ENCODE assay signal across 22 cellular contexts in the genomic region with DNA sequence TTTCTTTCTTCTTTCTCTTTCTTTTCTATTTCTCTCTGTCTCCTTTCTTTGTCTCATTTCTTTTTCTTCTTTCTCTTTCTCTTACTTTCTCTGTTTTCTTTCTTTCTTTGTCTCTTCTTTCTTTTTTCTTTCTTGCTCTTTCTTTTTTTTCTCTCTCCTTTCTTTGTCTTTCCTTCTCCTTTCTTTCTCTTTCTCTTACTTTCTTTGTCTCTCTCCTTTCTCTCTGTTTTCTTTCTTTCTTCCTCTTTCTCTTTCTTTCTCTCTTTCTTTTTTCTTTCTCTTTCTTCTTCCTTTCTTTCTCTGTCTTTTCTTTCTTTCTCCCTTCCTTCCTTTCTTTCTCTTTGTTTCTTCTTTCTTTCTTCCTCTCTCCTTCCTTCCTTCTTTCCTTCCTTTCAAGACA.
DNase-seq lines count a peak whose midpoint lies in the region; ATAC-seq, FAIRE-seq and TF ChIP-seq lines count a peak whose summit lies in the region.
"Had no signal": no experiment of that assay in that cellular context is flagged by ENCODE, and none has a peak within 500 bp of the region (broad histone marks: within the 10 kb centered on the region; RNA-seq: fewer than 3 reads in every experiment).

No MANE protein-coding gene starts in this region.

- RAD21 ChIA-PET in GM12878 (lab: Charles Lee; ENCODE audit: unreplicated experiment): no interaction called here

- no peak for ATAC-seq in GM12878
- no peak for ATAC-seq in stimulated activated memory B cell treated with anti-CD40 and anti-IgM and Interleukin-4, amounts not matched to agents 10 μg/mL and 1 μg/mL and 100 μg/mL, for 72 hours
- ATAC-seq in HG03045 (IDR thresholded peaks at IDR 0.05; ENCODE audit: unreplicated experiment): no peak
- ATAC-seq: sciatic nerve had no signal

- no peak for DNase-seq in activated naive CD4-positive, alpha-beta T cell treated with anti-CD3 and anti-CD28 coated beads for 36 hours
- no peak for DNase-seq in activated naive CD4-positive, alpha-beta T cell (lab: John Stamatoyannopoulos, UW)
- DNase-seq in MM.1S (no peak), GM12878 (ENCODE audit: low read depth, low spot score) (no peak), NCI-H146 (lab: John Stamatoyannopoulos, UW) (no peak), DMS53 (lab: John Stamatoyannopoulos, UW) (no peak)
- DNase-seq: activated CD4-positive, CD25-positive, alpha-beta regulatory T cell treated with anti-CD3 and anti-CD28 coated beads, Interleukin-2, amount 50 U/mL, for 72 hours; activated CD8-positive, alpha-beta memory T cell treated with anti-CD3 and anti-CD28 coated beads, Interleukin-2, amount 50 U/mL, for 4 hours; colonic mucosa; DMS79; Karpas-422; mammary epithelial cell; NCI-H1048; NCI-H2029 treated with DMSO at 0.1 percent for 48 hours; NCI-H446; NK-92 treated with Interleukin-12 subunit alpha and Interleukin-12 subunit beta, amount 100 ng/mL, for 24 hours had no signal

- TF ChIP-seq CTCF in MM.1S (IDR thresholded peaks at IDR 0.05; ENCODE audit: low read length) (no peak), GM12878 (IDR thresholded peaks at IDR 0.05 in 2 of 3, conservative IDR thresholded peaks at IDR 0.05 in 1 of 3; ENCODE audit: control insufficient read depth in 2 of 3, extremely low read depth in 1 of 3, insufficient read depth in 1 of 3, low read depth in 3 of 3, low read length in 3 of 3) (no peak)

- CTCF ChIA-PET in activated naive CD4-positive, alpha-beta T cell treated with anti-CD3 and anti-CD28 coated beads for 36 hours (lab: Charles Lee): no interaction called here
- CTCF ChIA-PET in GM12878 (lab: Yijun Ruan, JAX): no interaction called here

- no peaks in the 10 kb centered on the region for H3K9me3 Mint-ChIP-seq in activated naive CD4-positive, alpha-beta T cell treated with anti-CD3 and anti-CD28 coated beads for 36 hours
- H3K9me3 Mint-ChIP-seq in stimulated activated memory B cell treated with anti-CD40 and anti-IgM and Interleukin-4, amounts not matched to agents 10 μg/mL and 1 μg/mL and 100 μg/mL, for 72 hours: no peaks in the 10 kb centered on the region

- H3K9me3 ChIP-seq in MM.1S (replicated peaks; ENCODE audit: insufficient read depth, low read length) (no peaks in the 10 kb centered on the region), GM12878 (replicated peaks; ENCODE audit: control insufficient read depth, insufficient read depth, low read length) (peaks cover 4% of the 10 kb centered on the region; the same call in 2 of the 3 replicates)
- H3K9me3 ChIP-seq: colonic mucosa had no signal

- no peaks in the 10 kb centered on the region for H3K9me2 ChIP-seq in MM.1S (replicated peaks; ENCODE audit: insufficient read depth, low read length)

- H3K36me3 Mint-ChIP-seq in activated naive CD4-positive, alpha-beta T cell treated with anti-CD3 and anti-CD28 coated beads for 36 hours (ENCODE audit: low read depth): no peaks in the 10 kb centered on the region
- H3K36me3 Mint-ChIP-seq in stimulated activated memory B cell treated with anti-CD40 and anti-IgM and Interleukin-4, amounts not matched to agents 10 μg/mL and 1 μg/mL and 100 μg/mL, for 72 hours: no peaks in the 10 kb centered on the region

- H3K9ac ChIP-seq in MM.1S (ENCODE audit: low read length): peak overlapping the region; percentile 82
- no peak overlapping the region; the same call in 1 of the 2 replicates for H3K9ac ChIP-seq in GM12878 (ENCODE audit: control insufficient read depth, insufficient read depth, low read length)
- H3K9ac ChIP-seq: parathyroid adenoma had no signal

- intact Hi-C loops in activated naive CD4-positive, alpha-beta T cell treated with anti-CD3 and anti-CD28 coated beads for 36 hours (cut with micrococcal nuclease): loop anchor here (5.0 kb wide), 1 partner anchor 130 kb away; no protein-coding TSS in a partner anchor
- intact Hi-C loops in GM12878 (cut with micrococcal nuclease; ENCODE audit: unreplicated experiment): loop anchor here (2.0 kb wide), 2 partner anchors 29 to 37 kb away; no protein-coding TSS in a partner anchor

- H3K27me3 ChIP-seq in MM.1S (replicated peaks; ENCODE audit: insufficient read depth, low read length): no peaks in the 10 kb centered on the region
- no peaks in the 10 kb centered on the region for H3K27me3 ChIP-seq in GM12878 (replicated peaks in 1 of 2; ENCODE audit: control insufficient read depth in 2 of 2, insufficient read depth in 2 of 2, low read length in 1 of 2)
- H3K27me3 ChIP-seq: colonic mucosa had no signal

- peaks cover 11% of the 10 kb centered on the region; the same call in 1 of the 2 replicates for H3F3A ChIP-seq in MM.1S (ENCODE audit: insufficient read depth, low read length)

- H3K4me1 ChIP-seq in MM.1S (ENCODE audit: low read length): peaks cover 10% of the 10 kb centered on the region; the same call in 1 of the 2 replicates
- peaks cover 10% of the 10 kb centered on the region for H3K4me1 ChIP-seq in GM12878 (ENCODE audit: control insufficient read depth, insufficient read depth, low read length)
- H3K4me1 ChIP-seq: colonic mucosa, parathyroid adenoma had no signal

- H4K20me1 ChIP-seq in MM.1S (ENCODE audit: insufficient read depth, low read length) (no peaks in the 10 kb centered on the region), GM12878 (ENCODE audit: control insufficient read depth, insufficient read depth) (no peaks in the 10 kb centered on the region)

- SMC1A ChIA-PET in GM12878 (lab: Charles Lee; ENCODE audit: uncharacterized antibody, unreplicated experiment): no interaction called here

- H2AFZ ChIP-seq in MM.1S (ENCODE audit: low read length) (no peak overlapping the region), GM12878 (ENCODE audit: control insufficient read depth, low read depth, low read length) (no peak overlapping the region)
- H2AFZ ChIP-seq: parathyroid adenoma had no signal

- H3K79me2 ChIP-seq in MM.1S (ENCODE audit: low read length) (no peaks in the 10 kb centered on the region), GM12878 (ENCODE audit: control insufficient read depth, insufficient read depth, low read length) (no peaks in the 10 kb centered on the region)
- H3K79me2 ChIP-seq: parathyroid adenoma had no signal

- BruUV-seq in GM12878 (replicated peaks; lab: Mats Ljungman, UMichigan): no TSS peak

- TF ChIP-seq EP300 in GM12878 (IDR thresholded peaks at IDR 0.05; ENCODE audit: borderline replicate concordance in 1 of 2, control insufficient read depth in 1 of 2, low read depth in 2 of 2, low read length in 2 of 2): no peak

- POLR2A ChIA-PET in GM12878 (lab: Charles Lee): no interaction called here

- in situ Hi-C loops in GM12878 (cut with MboI): loop anchor here (5.0 kb wide), 1 partner anchor 35 kb away; no protein-coding TSS in a partner anchor

- FAIRE-seq in GM12878 (lab: Jason Lieb, UNC): no peak
- FAIRE-seq: endometrium, H54 had no signal

- H3K4me3 Mint-ChIP-seq in activated naive CD4-positive, alpha-beta T cell treated with anti-CD3 and anti-CD28 coated beads for 36 hours: peak overlapping the region; percentile 56
- H3K4me3 Mint-ChIP-seq in stimulated activated memory B cell treated with anti-CD40 and anti-IgM and Interleukin-4, amounts not matched to agents 10 μg/mL and 1 μg/mL and 100 μg/mL, for 72 hours: peak overlapping the region; percentile 33

- H3K4me1 Mint-ChIP-seq in activated naive CD4-positive, alpha-beta T cell treated with anti-CD3 and anti-CD28 coated beads for 36 hours (ENCODE audit: low read depth): peaks cover 18% of the 10 kb centered on the region
- peaks cover 21% of the 10 kb centered on the region for H3K4me1 Mint-ChIP-seq in stimulated activated memory B cell treated with anti-CD40 and anti-IgM and Interleukin-4, amounts not matched to agents 10 μg/mL and 1 μg/mL and 100 μg/mL, for 72 hours

- peak overlapping the region; percentile 77; the same call in 1 of the 2 replicates for H3K4me2 ChIP-seq in MM.1S (ENCODE audit: low read depth, low read length)
- no peak overlapping the region for H3K4me2 ChIP-seq in GM12878 (ENCODE audit: control insufficient read depth, insufficient read depth)

- H3K36me3 ChIP-seq in MM.1S (replicated peaks; ENCODE audit: insufficient read depth, low read length) (no peaks in the 10 kb centered on the region), GM12878 (ENCODE audit: control insufficient read depth in 2 of 2, insufficient read depth in 2 of 2, low read length in 1 of 2) (no peaks in the 10 kb centered on the region)
- H3K36me3 ChIP-seq: colonic mucosa had no signal

- no peak for TF ChIP-seq POLR2A in GM12878 (IDR thresholded peaks at IDR 0.05; ENCODE audit: low read depth, low read length)

- H3K4me3 ChIP-seq in MM.1S (ENCODE audit: low read length) (0 out of 2 replicates have a peak overlapping the region, but pooled peaks have one; percentile 33), GM12878 (no peak overlapping the region)
- H3K4me3 ChIP-seq: colonic mucosa had no signal

- H3K27me3 Mint-ChIP-seq in activated naive CD4-positive, alpha-beta T cell treated with anti-CD3 and anti-CD28 coated beads for 36 hours (ENCODE audit: low read depth): peaks cover 6% of the 10 kb centered on the region
- H3K27me3 Mint-ChIP-seq in stimulated activated memory B cell treated with anti-CD40 and anti-IgM and Interleukin-4, amounts not matched to agents 10 μg/mL and 1 μg/mL and 100 μg/mL, for 72 hours: peaks cover 42% of the 10 kb centered on the region

- TF ChIP-seq RAD21 in GM12878 (IDR thresholded peaks at IDR 0.05; ENCODE audit: insufficient read depth, low read depth, low read length): no peak

- H3K27ac Mint-ChIP-seq in activated naive CD4-positive, alpha-beta T cell treated with anti-CD3 and anti-CD28 coated beads for 36 hours: peak overlapping the region; percentile 46
- peak overlapping the region; percentile 55 for H3K27ac Mint-ChIP-seq in stimulated activated memory B cell treated with anti-CD40 and anti-IgM and Interleukin-4, amounts not matched to agents 10 μg/mL and 1 μg/mL and 100 μg/mL, for 72 hours

- H3K27ac ChIP-seq in MM.1S (ENCODE audit: low read length): peak overlapping the region; percentile 100
- H3K27ac ChIP-seq in GM12878 (ENCODE audit: control insufficient read depth, insufficient read depth): peak overlapping the region; percentile 86
- H3K27ac ChIP-seq: colonic mucosa, parathyroid adenoma had no signal

TF ChIP-seq in GM12878, 131 proteins besides CTCF, POLR2A, EP300 and RAD21 (continues in another document):
- TF ChIP-seq NBN (IDR thresholded peaks at IDR 0.05) (peak; percentile 41; the same call in 1 of the 2 replicates), MYC (IDR thresholded peaks at IDR 0.05; ENCODE audit: insufficient read depth, insufficient read length, insufficient replicate concordance, low read length, severe bottlenecking) (no peak)
- TF ChIP-seq, protein P1, sequence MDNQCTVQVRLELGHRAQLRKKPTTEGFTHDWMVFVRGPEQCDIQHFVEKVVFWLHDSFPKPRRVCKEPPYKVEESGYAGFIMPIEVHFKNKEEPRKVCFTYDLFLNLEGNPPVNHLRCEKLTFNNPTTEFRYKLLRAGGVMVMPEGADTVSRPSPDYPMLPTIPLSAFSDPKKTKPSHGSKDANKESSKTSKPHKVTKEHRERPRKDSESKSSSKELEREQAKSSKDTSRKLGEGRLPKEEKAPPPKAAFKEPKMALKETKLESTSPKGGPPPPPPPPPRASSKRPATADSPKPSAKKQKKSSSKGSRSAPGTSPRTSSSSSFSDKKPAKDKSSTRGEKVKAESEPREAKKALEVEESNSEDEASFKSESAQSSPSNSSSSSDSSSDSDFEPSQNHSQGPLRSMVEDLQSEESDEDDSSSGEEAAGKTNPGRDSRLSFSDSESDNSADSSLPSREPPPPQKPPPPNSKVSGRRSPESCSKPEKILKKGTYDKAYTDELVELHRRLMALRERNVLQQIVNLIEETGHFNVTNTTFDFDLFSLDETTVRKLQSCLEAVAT (IDR thresholded peaks at IDR 0.05): no peak
